ENCODE assay signal across 11 cellular contexts in genomic region chr14:24954037-24954696, GRCh38.
DNase-seq lines count a peak whose midpoint lies in the region; ATAC-seq, FAIRE-seq and TF ChIP-seq lines count a peak whose summit lies in the region.
"Had no signal": no experiment of that assay in that cellular context is flagged by ENCODE, and none has a peak within 500 bp of the region (broad histone marks: within the 10 kb centered on the region; RNA-seq: fewer than 3 reads in every experiment).

No MANE protein-coding gene starts in this region.

- 8% methylated on average over 4 of the region's 4 CpGs for WGBS in GM12878 (ENCODE audit: insufficient coverage, insufficient replicate concordance, low lambda C conversion rate, missing lambda C conversion rate)
- 51 to 54% methylated on average over 4 of the region's 4 CpGs for WGBS in thyroid gland, 2 donors

- peak; percentile 11 for DNase-seq in GM12865 (ENCODE audit: low read depth)
- peak; percentile 45 for DNase-seq in GM12878 (ENCODE audit: low read depth, low spot score)
- no peak for DNase-seq in activated CD4-positive, CD25-positive, alpha-beta regulatory T cell (lab: John Stamatoyannopoulos, UW)
- DNase-seq in CD1c-positive myeloid dendritic cell (ENCODE audit: extremely low spot score): no peak
- DNase-seq in mucosa of descending colon: no peak
- DNase-seq in thyroid gland: no peak
- DNase-seq: activated CD8-positive, alpha-beta memory T cell treated with anti-CD3 and anti-CD28 coated beads, Interleukin-2, amount 50 U/mL, for 4 hours; naive B cell had no signal

- RAD21 ChIA-PET in GM12878 (lab: Charles Lee; ENCODE audit: unreplicated experiment): interaction anchor here (0.7 to 7.3 kb wide), 38 partner anchors 11 to 261 kb away, joined by 3 to 72 read pairs (median 4); no protein-coding TSS in a partner anchor

- H3K79me2 ChIP-seq in GM12878 (ENCODE audit: control insufficient read depth, insufficient read depth, low read length): no peaks in the 10 kb centered on the region

- no peak for TF ChIP-seq RAD21 in GM12878 (IDR thresholded peaks at IDR 0.05; ENCODE audit: insufficient read depth, low read depth, low read length)

- H3K4me1 ChIP-seq in GM12878 (ENCODE audit: control insufficient read depth, insufficient read depth, low read length) (peaks cover 6% of the 10 kb centered on the region), mucosa of descending colon (ENCODE audit: low read depth) (no peaks in the 10 kb centered on the region), thyroid gland (peaks cover 18 to 23% of the 10 kb centered on the region in 2 donors)

- POLR2A ChIA-PET in GM12878 (lab: Charles Lee): interaction anchor here (0.6 to 3.4 kb wide), 16 partner anchors 9 to 75 kb away, joined by 3 to 15 read pairs (median 6); no protein-coding TSS in a partner anchor

- no peak overlapping the region for H3K9ac ChIP-seq in GM12878 (ENCODE audit: control insufficient read depth, insufficient read depth, low read length)

- 0 out of 2 replicates have a peak overlapping the region, but pooled peaks have one; percentile 26 for H3K4me2 ChIP-seq in GM12878 (ENCODE audit: control insufficient read depth, insufficient read depth)

- H4K20me1 ChIP-seq in GM12878 (ENCODE audit: control insufficient read depth, insufficient read depth): no peaks in the 10 kb centered on the region

- H2AFZ ChIP-seq in GM12878 (ENCODE audit: control insufficient read depth, low read depth, low read length): no peak overlapping the region

- H3K9me3 ChIP-seq in GM12878 (replicated peaks; ENCODE audit: control insufficient read depth, insufficient read depth, low read length) (no peaks in the 10 kb centered on the region), mucosa of descending colon (no peaks in the 10 kb centered on the region), thyroid gland (no peaks in the 10 kb centered on the region)
- H3K9me3 ChIP-seq: vagina had no signal

- H3K27ac ChIP-seq in GM12878 (ENCODE audit: control insufficient read depth, insufficient read depth) (no peak overlapping the region), thyroid gland (no peak overlapping the region)
- H3K27ac ChIP-seq: vagina had no signal

- SMC1A ChIA-PET in GM12878 (lab: Charles Lee; ENCODE audit: uncharacterized antibody, unreplicated experiment): interaction anchor here (0.7 to 19.2 kb wide), 35 partner anchors 11 to 272 kb away, joined by 3 to 390 read pairs (median 5); no protein-coding TSS in a partner anchor

- H3K36me3 ChIP-seq in GM12878 (ENCODE audit: control insufficient read depth in 2 of 2, insufficient read depth in 2 of 2, low read length in 1 of 2) (no peaks in the 10 kb centered on the region), mucosa of descending colon (ENCODE audit: low read depth) (no peaks in the 10 kb centered on the region), thyroid gland (no peaks in the 10 kb centered on the region)
- H3K36me3 ChIP-seq: vagina had no signal

- ATAC-seq in GM19452 (IDR thresholded peaks at IDR 0.05; ENCODE audit: unreplicated experiment) (peak; percentile 84), HG02938 (IDR thresholded peaks at IDR 0.05; ENCODE audit: unreplicated experiment) (peak; percentile 97), GM12878 (peak; percentile 92), mucosa of descending colon (no peak)

- in situ Hi-C loops in GM12878 (cut with MboI): no loop called here

- H3K4me3 ChIP-seq in GM12865 (ENCODE audit: low read depth, low read length) (no peak overlapping the region), GM12878 (no peak overlapping the region), mucosa of descending colon (no peak overlapping the region), thyroid gland (replicated peaks in 1 of 3) (no peak overlapping the region)
- H3K4me3 ChIP-seq: vagina had no signal

- TF ChIP-seq CTCF in GM12865 (IDR thresholded peaks at IDR 0.05; ENCODE audit: insufficient read depth, low read depth, low read length, missing control alignments) (no peak), GM12878 (IDR thresholded peaks at IDR 0.05 in 2 of 3, conservative IDR thresholded peaks at IDR 0.05 in 1 of 3; ENCODE audit: control insufficient read depth in 2 of 3, extremely low read depth in 1 of 3, insufficient read depth in 1 of 3, low read depth in 3 of 3, low read length in 3 of 3) (no peak), mucosa of descending colon (IDR thresholded peaks at IDR 0.05) (no peak), thyroid gland (IDR thresholded peaks at IDR 0.05) (no peak)

- H3K27me3 ChIP-seq in GM12878 (replicated peaks in 1 of 2; ENCODE audit: control insufficient read depth in 2 of 2, insufficient read depth in 2 of 2, low read length in 1 of 2): no peaks in the 10 kb centered on the region
- H3K27me3 ChIP-seq in thyroid gland: no peaks in the 10 kb centered on the region
- H3K27me3 ChIP-seq: vagina had no signal

- FAIRE-seq in GM12878 (lab: Jason Lieb, UNC): no peak

- no TSS peak for BruUV-seq in GM12878 (replicated peaks; lab: Mats Ljungman, UMichigan)

- TF ChIP-seq EP300 in GM12878 (IDR thresholded peaks at IDR 0.05; ENCODE audit: borderline replicate concordance in 1 of 2, control insufficient read depth in 1 of 2, low read depth in 2 of 2, low read length in 2 of 2): peak; percentile 64 to 67; a peak in 2 of 4 replicates

- CTCF ChIA-PET in GM12878 (lab: Yijun Ruan, JAX): interaction anchor here (0.8 to 4.4 kb wide), 16 partner anchors 9 to 261 kb away, joined by 3 to 35 read pairs (median 4); no protein-coding TSS in a partner anchor

- TF ChIP-seq POLR2A in GM12878 (IDR thresholded peaks at IDR 0.05; ENCODE audit: low read depth, low read length) (no peak), thyroid gland (IDR thresholded peaks at IDR 0.05) (no peak)

- intact Hi-C loops in GM12878 (cut with micrococcal nuclease; ENCODE audit: unreplicated experiment): loop anchor here (1.0 kb wide), 2 partner anchors 26 to 50 kb away; no protein-coding TSS in a partner anchor
- intact Hi-C loops in mucosa of descending colon (cut with DNase I, micrococcal nuclease): no loop called here
- intact Hi-C loops in thyroid gland (cut with DNase I): no loop called here

TF ChIP-seq in GM12878, 131 proteins besides CTCF, POLR2A, EP300 and RAD21 (continues in another document):
- TF ChIP-seq PAX8 (IDR thresholded peaks at IDR 0.05) (no peak), ZBTB11 (CRISPR knock-in tag; IDR thresholded peaks at IDR 0.05) (no peak), HDAC2 (IDR thresholded peaks at IDR 0.05) (no peak), IKZF2 (IDR thresholded peaks at IDR 0.05) (peak; percentile 87 to 88), CEBPB (IDR thresholded peaks at IDR 0.05; ENCODE audit: borderline replicate concordance in 1 of 2, low read depth in 2 of 2, low read length in 2 of 2) (no peak), SIX5 (IDR thresholded peaks at IDR 0.05; ENCODE audit: low read depth, low read length, severe bottlenecking) (no peak), TCF7 (IDR thresholded peaks at IDR 0.05; ENCODE audit: borderline replicate concordance) (no peak), MEF2B (IDR thresholded peaks at IDR 0.05; ENCODE audit: partially characterized antibody, poor library complexity, severe bottlenecking) (peak; percentile 93), BCL3 (IDR thresholded peaks at IDR 0.05; ENCODE audit: borderline replicate concordance, insufficient read depth, low read depth, low read length, poor library complexity, severe bottlenecking) (no peak), SPI1 (IDR thresholded peaks at IDR 0.05; ENCODE audit: borderline replicate concordance, insufficient read depth, low read depth, low read length) (peak; percentile 74; the same call in 1 of the 2 replicates), CBX3 (IDR thresholded peaks at IDR 0.05; ENCODE audit: borderline replicate concordance, low read depth) (no peak), NR2F1 (conservative IDR thresholded peaks at IDR 0.05) (0 out of 2 replicates have a peak, but pooled peaks have one; percentile 16), POLR2AphosphoS5 (IDR thresholded peaks at IDR 0.05; ENCODE audit: low read length) (no peak), MTA2 (IDR thresholded peaks at IDR 0.05; ENCODE audit: low read depth) (peak; percentile 93), DPF2 (IDR thresholded peaks at IDR 0.05) (peak; percentile 93)

Comparison
In these comparisons a context has a peak if more than half of its experiments do, and no peak if none do; other contexts are left out.
1. DNase-seq: peak in GM12865 (single experiment) and GM12878 (single experiment); none in activated CD4-positive, CD25-positive, alpha-beta regulatory T cell (0 of 4), CD1c-positive myeloid dendritic cell (single experiment), mucosa of descending colon (0 of 3) and thyroid gland (0 of 2).